In genomic region chr10:14532473-14533251, GRCh38 we compare ENCODE assay signal across 13 cellular contexts.
DNase-seq lines count a peak whose midpoint lies in the region; ATAC-seq and TF ChIP-seq lines count a peak whose summit lies in the region.
"Had no signal": no experiment of that assay in that cellular context is flagged by ENCODE, and none has a peak within 500 bp of the region (broad histone marks: within the 10 kb centered on the region; RNA-seq: fewer than 3 reads in every experiment).

No MANE protein-coding gene starts in this region.

- H3K9me3 ChIP-seq in duodenal mucosa (ENCODE audit: control insufficient read depth in 1 of 2, low read length in 2 of 2) = no peaks in the 10 kb centered on the region

- peak overlapping the region in 1 of 2 donors; percentile 16 for H3K9ac ChIP-seq in duodenal mucosa (ENCODE audit: low read depth in 1 of 2, low read length in 2 of 2)
- H3K9ac ChIP-seq: GM23248 had no signal

- no TSS peak for BruUV-seq in Calu3 (replicated peaks; lab: Mats Ljungman, UMichigan)

- no peak for TF ChIP-seq POLR2A in lower leg skin (IDR thresholded peaks at IDR 0.05)

- CTCF ChIA-PET in Calu3 (lab: Charles Lee) = interaction anchor here (0.5 to 0.9 kb wide), 2 partner anchors 9 to 22 kb away, joined by 3 read pairs; no protein-coding TSS in a partner anchor

- H3K27me3 ChIP-seq in duodenal mucosa (ENCODE audit: control insufficient read depth in 1 of 2, insufficient read depth in 2 of 2, low read length in 2 of 2) = no peaks in the 10 kb centered on the region

- intact Hi-C loops in Calu3 (cut with micrococcal nuclease; ENCODE audit: unreplicated experiment) (loop anchor here (5.0 kb wide), 2 partner anchors 70 to 290 kb away; no protein-coding TSS in a partner anchor), lower leg skin (cut with DNase I; ENCODE audit: low total_unique reads) (no loop called here)

- H3K4me1 Mint-ChIP-seq in Calu3 (ENCODE audit: low read depth, unreplicated experiment) = peaks cover 35% of the 10 kb centered on the region
- peaks cover 51 to 97% (median 87%) of the 10 kb centered on the region in 4 donors for H3K4me1 Mint-ChIP-seq in naive thymus-derived CD8-positive, alpha-beta T cell

- ATAC-seq in naive thymus-derived CD8-positive, alpha-beta T cell = no peak
- ATAC-seq in GM18498 (IDR thresholded peaks at IDR 0.05; ENCODE audit: unreplicated experiment) = no peak
- no peak for ATAC-seq in GM21381 (IDR thresholded peaks at IDR 0.05; ENCODE audit: unreplicated experiment)

- peak overlapping the region; percentile 48 to 65 for H3K4me3 ChIP-seq in duodenal mucosa (ENCODE audit: low read depth in 1 of 2, low read length in 2 of 2)
- H3K4me3 ChIP-seq in lower leg skin (ENCODE audit: low read depth, poor library complexity, severe bottlenecking) = no peak overlapping the region
- H3K4me3 ChIP-seq: GM23248 had no signal

- peaks cover 6 to 15% of the 10 kb centered on the region in 2 donors for H3K36me3 ChIP-seq in duodenal mucosa (ENCODE audit: control insufficient read depth in 1 of 2, insufficient read depth in 2 of 2, low read length in 2 of 2)

- peaks cover 56 to 61% of the 10 kb centered on the region in 2 donors for H3K4me1 ChIP-seq in duodenal mucosa (ENCODE audit: control insufficient read depth in 1 of 2, insufficient read depth in 2 of 2, low read length in 2 of 2)

- no peaks in the 10 kb centered on the region for H3K27me3 Mint-ChIP-seq in Calu3 (ENCODE audit: unreplicated experiment)
- no peaks in the 10 kb centered on the region for H3K27me3 Mint-ChIP-seq in naive thymus-derived CD8-positive, alpha-beta T cell

- H3K27ac Mint-ChIP-seq in Calu3 (ENCODE audit: unreplicated experiment) = peak overlapping the region; percentile 74
- H3K27ac Mint-ChIP-seq in naive thymus-derived CD8-positive, alpha-beta T cell = peak overlapping the region; percentile 44 to 90 (median 68)

- TF ChIP-seq CTCF in Calu3 (IDR thresholded peaks at IDR 0.05; ENCODE audit: unreplicated experiment) (no peak), lower leg skin (IDR thresholded peaks at IDR 0.05) (peak in 1 of 3 donors; percentile 75)

- H3K27ac ChIP-seq in duodenal mucosa (ENCODE audit: low read depth, low read length) = peak overlapping the region; percentile 59
- H3K27ac ChIP-seq: GM23248 had no signal

- WGBS in lower leg skin, 2 donors = 69 to 80% methylated on average over 17 of the region's 17 CpGs

- DNase-seq in Calu3 (peak; percentile 48), NCI-H226 (peak; percentile 72), lower leg skin (ENCODE audit: low spot score in 2 of 2) (no peak), epidermal melanocyte (ENCODE audit: insufficient read length, low spot score) (no peak)
- no peak for DNase-seq in naive thymus-derived CD8-positive, alpha-beta T cell
- DNase-seq: activated gamma-delta T cell; GM23248; NCI-H1092 treated with DMSO at 0.1 percent for 48 hours; NK-92 treated with Interleukin-12 subunit alpha and Interleukin-12 subunit beta, amount 100 ng/mL, for 24 hours; T-helper 9 cell had no signal

- POLR2A ChIA-PET in naive thymus-derived CD8-positive, alpha-beta T cell (lab: Charles Lee) = interaction anchor here (1.8 kb wide), 1 partner anchor 10 kb away, joined by 12 read pairs; no protein-coding TSS in a partner anchor

- peak overlapping the region; percentile 37 for H3K4me3 Mint-ChIP-seq in Calu3 (ENCODE audit: low read depth, unreplicated experiment)
- peak overlapping the region in 8 of 10 donors; percentile 18 to 59 (median 43) for H3K4me3 Mint-ChIP-seq in naive thymus-derived CD8-positive, alpha-beta T cell

- H3K9me3 Mint-ChIP-seq in Calu3 (ENCODE audit: low read depth, unreplicated experiment) = no peaks in the 10 kb centered on the region
- H3K9me3 Mint-ChIP-seq in naive thymus-derived CD8-positive, alpha-beta T cell = no peaks in the 10 kb centered on the region

- peaks cover 37% of the 10 kb centered on the region for H3K36me3 Mint-ChIP-seq in Calu3 (ENCODE audit: insufficient read depth, unreplicated experiment)
- H3K36me3 Mint-ChIP-seq in naive thymus-derived CD8-positive, alpha-beta T cell = peaks cover 6 to 93% (median 19%) of the 10 kb centered on the region in 3 donors

Comparison
In these comparisons a context has a peak if more than half of its experiments do, and no peak if none do; other contexts are left out.
1. DNase-seq: peak in Calu3 (single experiment) and NCI-H226 (single experiment); none in naive thymus-derived CD8-positive, alpha-beta T cell (0 of 10), lower leg skin (0 of 2) and epidermal melanocyte (single experiment).